ENCODE assay signal across 27 cellular contexts in genomic region chr7:47617131-47617530, GRCh38. TPM values are rescaled to one million over a fixed set of nuclear protein-coding genes. Genes with fewer than 3 reads are reported as not detected.
"Had no signal": no experiment of that assay in that cellular context is flagged by ENCODE, and none has a peak within 500 bp of the region (broad histone marks: within the 10 kb centered on the region; RNA-seq: fewer than 3 reads in every experiment).

No MANE protein-coding gene starts in this region.

- DNase-seq: activated CD4-positive, alpha-beta memory T cell treated with anti-CD3 and anti-CD28 coated beads for 36 hours; activated CD4-positive, alpha-beta T cell treated with anti-CD3 and anti-CD28 coated beads for 36 hours; activated CD4-positive, alpha-beta T cell treated with anti-CD3 and anti-CD28 coated beads, Interleukin-2, amount 10 ng/mL, durations not matched to agents 24 days and 14 days; activated CD4-positive, CD25-positive, alpha-beta regulatory T cell; activated CD4-positive, CD25-positive, alpha-beta regulatory T cell treated with anti-CD3 and anti-CD28 coated beads, Interleukin-2, amount 50 U/mL, for 72 hours; activated CD8-positive, alpha-beta memory T cell treated with anti-CD3 and anti-CD28 coated beads, Interleukin-2, amount 10 ng/mL, durations not matched to agents 7 days and 5 days; activated CD8-positive, alpha-beta memory T cell treated with anti-CD3 and anti-CD28 coated beads, Interleukin-2, amount 50 U/mL, for 4 hours; activated CD8-positive, alpha-beta T cell treated with anti-CD3 and anti-CD28 coated beads, Interleukin-2, amount 10 ng/mL, durations not matched to agents 7 days and 5 days; activated effector memory CD4-positive, alpha-beta T cell treated with anti-CD3 and anti-CD28 coated beads, Interleukin-2, amount 50 U/mL, for 16 hours; activated naive CD4-positive, alpha-beta T cell treated with anti-CD3 and anti-CD28 coated beads for 36 hours; activated naive CD8-positive, alpha-beta T cell treated with anti-CD3 and anti-CD28 coated beads for 36 hours; activated naive CD8-positive, alpha-beta T cell treated with anti-CD3 and anti-CD28 coated beads, Interleukin-2, amount 50 U/mL, for 24 hours; activated T-cell treated with anti-CD3 and anti-CD28 coated beads, Interleukin-2, amount 50 U/mL, for 1 hour; activated T-cell treated with anti-CD3 and anti-CD28 coated beads, Interleukin-2, amount 50 U/mL, for 48 hours; adrenal gland; amygdala; aorta; body of pancreas; caudate nucleus; cortex of kidney; effector CD8-positive, alpha-beta T cell; esophagus squamous epithelium; foreskin melanocyte; heart right ventricle had no signal

- H3K36me3 ChIP-seq: adrenal gland, esophagus squamous epithelium, gastroesophageal sphincter, heart right ventricle had no signal

- H3K4me3 ChIP-seq: adrenal gland, body of pancreas, esophagus squamous epithelium, gastroesophageal sphincter, heart right ventricle, hepatocyte had no signal

- H2AFZ ChIP-seq: hepatocyte had no signal

- H3K27ac ChIP-seq: adrenal gland, body of pancreas, epithelial cell of prostate, esophagus squamous epithelium, gastroesophageal sphincter, heart right ventricle, hepatocyte had no signal

- H3K9me3 ChIP-seq: adrenal gland, body of pancreas, esophagus squamous epithelium, gastroesophageal sphincter, heart right ventricle had no signal

- H3K79me2 ChIP-seq: hepatocyte had no signal

- H3K27me3 ChIP-seq: adrenal gland, body of pancreas, esophagus squamous epithelium, gastroesophageal sphincter, heart right ventricle, hepatocyte had no signal

- ATAC-seq: activated CD4-positive, alpha-beta T cell treated with anti-CD3 and anti-CD28 coated beads for 36 hours; activated CD8-positive, alpha-beta memory T cell treated with anti-CD3 and anti-CD28 coated beads, Interleukin-2, amount 10 ng/mL, durations not matched to agents 7 days and 5 days; activated CD8-positive, alpha-beta T cell treated with anti-CD3 and anti-CD28 coated beads, Interleukin-2, amount 10 ng/mL, durations not matched to agents 7 days and 5 days; activated naive CD8-positive, alpha-beta T cell treated with anti-CD3 and anti-CD28 coated beads, Interleukin-2, amount 50 U/mL, for 24 hours; body of pancreas; gastroesophageal sphincter; heart right ventricle had no signal

- H3K4me2 ChIP-seq: hepatocyte had no signal

RNA-seq across cellular contexts. Expression of gene TNS3, which starts 35.2 kb away (rescaled TPM):
- total RNA-seq: activated CD8-positive, alpha-beta T cell treated with anti-CD3 and anti-CD28 coated beads, Interleukin-2, amount 10 ng/mL, durations not matched to agents 7 days and 5 days had no signal
